1 cellular context compared by ENCODE assay signal in genomic region chr20:36183155-36183944, GRCh38.
A peak's percentile ranks its signal among the peaks of the same experiment; 100 is the strongest.
TF ChIP-seq lines count a peak whose summit lies in the region.

No MANE protein-coding gene starts in this region.

TF ChIP-seq in HepG2, 621 proteins besides CTCF, POLR2A, EP300 and RAD21 (continued from another document and continues in another):
- TF ChIP-seq ZBTB39 (CRISPR knock-in tag; IDR thresholded peaks at IDR 0.05) (no peak; the same call in 1 of the 2 replicates), MTA1 (CRISPR knock-in tag; IDR thresholded peaks at IDR 0.05; ENCODE audit: borderline replicate concordance) (peak; percentile 99), TBL1XR1 (IDR thresholded peaks at IDR 0.05; ENCODE audit: borderline replicate concordance, low read length, partially characterized antibody) (peak; percentile 87), ZNF296 (CRISPR knock-in tag; conservative IDR thresholded peaks at IDR 0.05) (no peak), XRCC5 (optimal IDR thresholded peaks at IDR 0.05; ENCODE audit: low read length) (peak; percentile 92), ZSCAN21 (CRISPR knock-in tag; IDR thresholded peaks at IDR 0.05; ENCODE audit: borderline replicate concordance) (no peak; the same call in 1 of the 2 replicates), TBP (CRISPR knock-in tag; IDR thresholded peaks at IDR 0.05) (no peak), ARID4A (CRISPR knock-in tag; IDR thresholded peaks at IDR 0.05; ENCODE audit: borderline replicate concordance) (peak; percentile 77; the same call in 1 of the 2 replicates), PAF1 (CRISPR knock-in tag; IDR thresholded peaks at IDR 0.05) (no peak), TFE3 (CRISPR knock-in tag; IDR thresholded peaks at IDR 0.05) (0 out of 2 replicates have a peak, but pooled peaks have one; percentile 26), CERS6 (CRISPR knock-in tag; IDR thresholded peaks at IDR 0.05) (no peak), NCOA5 (CRISPR knock-in tag; IDR thresholded peaks at IDR 0.05) (no peak), PBX3 (CRISPR knock-in tag; IDR thresholded peaks at IDR 0.05; ENCODE audit: borderline replicate concordance) (no peak), MYNN (CRISPR knock-in tag; IDR thresholded peaks at IDR 0.05; ENCODE audit: low read depth) (no peak), TBX2 (CRISPR knock-in tag; IDR thresholded peaks at IDR 0.05; ENCODE audit: borderline replicate concordance) (peak; percentile 70), ZFX (CRISPR knock-in tag; IDR thresholded peaks at IDR 0.05; ENCODE audit: low read depth) (peak; percentile 96), ZNF547 (CRISPR knock-in tag; IDR thresholded peaks at IDR 0.05) (peak; percentile 91), ZNF354B (CRISPR knock-in tag; IDR thresholded peaks at IDR 0.05) (no peak), THAP8 (CRISPR knock-in tag; IDR thresholded peaks at IDR 0.05; ENCODE audit: borderline replicate concordance) (no peak), ZNF619 (CRISPR knock-in tag; IDR thresholded peaks at IDR 0.05) (no peak), AFF4 (CRISPR knock-in tag; IDR thresholded peaks at IDR 0.05) (no peak; the same call in 1 of the 2 replicates), ZNF660 (CRISPR knock-in tag; IDR thresholded peaks at IDR 0.05; ENCODE audit: borderline replicate concordance, low read depth) (no peak), ZMYM3 (CRISPR knock-in tag; IDR thresholded peaks at IDR 0.05) (peak; percentile 90), ZNF775 (CRISPR knock-in tag; IDR thresholded peaks at IDR 0.05; ENCODE audit: borderline replicate concordance) (no peak), ATF2 (CRISPR knock-in tag; IDR thresholded peaks at IDR 0.05) (peak; percentile 92), TOE1 (CRISPR knock-in tag; IDR thresholded peaks at IDR 0.05) (peak; percentile 66), POLR2AphosphoS5 (IDR thresholded peaks at IDR 0.05; ENCODE audit: low read depth, low read length) (peak; percentile 52; the same call in 1 of the 2 replicates), ZNF691 (CRISPR knock-in tag; IDR thresholded peaks at IDR 0.05; ENCODE audit: borderline replicate concordance, low read depth) (peak; percentile 96; the same call in 1 of the 2 replicates), SRF (IDR thresholded peaks at IDR 0.05; ENCODE audit: low read depth, low read length) (no peak), CSRNP1 (CRISPR knock-in tag; IDR thresholded peaks at IDR 0.05) (no peak), USF2 (IDR thresholded peaks at IDR 0.05; ENCODE audit: low read depth, low read length) (peak; percentile 52; the same call in 1 of the 2 replicates), USF2 (CRISPR knock-in tag; IDR thresholded peaks at IDR 0.05; ENCODE audit: borderline replicate concordance) (peak; percentile 49), PHF5A (CRISPR knock-in tag; IDR thresholded peaks at IDR 0.05; ENCODE audit: low read depth, unreplicated experiment) (peak; percentile 30)
